Comparison of ENCODE assay signal across 8 cellular contexts in the genomic region with DNA sequence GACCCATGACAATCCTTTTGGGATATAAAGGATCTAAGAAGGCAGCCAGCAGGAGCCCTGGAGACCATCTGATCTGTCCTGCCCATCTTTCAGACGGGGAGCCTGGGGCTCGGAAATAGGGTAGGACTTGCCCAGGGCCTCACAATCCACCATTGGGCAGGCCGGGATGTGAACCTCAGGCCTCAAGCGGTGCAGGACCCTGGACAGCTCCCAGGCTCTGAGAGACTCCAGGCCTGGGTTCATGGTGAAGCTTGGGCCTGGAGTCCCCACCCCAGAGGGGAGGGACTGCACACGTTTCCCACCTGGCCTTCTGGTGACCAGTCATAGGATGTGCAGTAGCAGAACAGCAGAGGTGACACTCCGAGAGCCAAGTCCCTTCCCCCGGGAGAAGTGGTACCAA. TPM values are rescaled to one million over a fixed set of nuclear protein-coding genes. Genes with fewer than 3 reads are reported as not detected.
A peak's percentile ranks its signal among the peaks of the same experiment; 100 is the strongest.
DNase-seq lines count a peak whose midpoint lies in the region; ATAC-seq, FAIRE-seq and TF ChIP-seq lines count a peak whose summit lies in the region.

No MANE protein-coding gene starts in this region.

- H3K9me2 ChIP-seq in GM23248 (ENCODE audit: insufficient read depth): no peaks in the 10 kb centered on the region

- H3K4me1 Mint-ChIP-seq in neural crest cell: no peaks in the 10 kb centered on the region

- peaks cover 34% of the 10 kb centered on the region for H3K27me3 Mint-ChIP-seq in neural crest cell (ENCODE audit: low read depth)

- H3K27ac ChIP-seq in GM23248 (no peak overlapping the region), brain microvascular endothelial cell (no peak overlapping the region), small intestine (ENCODE audit: low read depth in 1 of 2, low read length in 1 of 2) (no peak overlapping the region)

- FAIRE-seq in small intestine (lab: Jason Lieb, UNC): no peak

- no peak overlapping the region for H3K4me3 Mint-ChIP-seq in neural crest cell

- in situ Hi-C loops in GM23248 (cut with MboI): no loop called here
- in situ Hi-C loops in brain microvascular endothelial cell (cut with HindIII; ENCODE audit: low pct_ligation_motif_present, low sequenced_read_pairs): no loop called here

- TF ChIP-seq CTCF in NB4 (IDR thresholded peaks at IDR 0.05; ENCODE audit: low read depth, low read length) (no peak), brain microvascular endothelial cell (IDR thresholded peaks at IDR 0.05; ENCODE audit: low read depth, low read length, missing control alignments) (no peak), neural crest cell (conservative IDR thresholded peaks at IDR 0.05) (no peak)

- H3K36me3 Mint-ChIP-seq in neural crest cell (ENCODE audit: low read depth): no peaks in the 10 kb centered on the region

- TF ChIP-seq POLR2A in NB4 (IDR thresholded peaks at IDR 0.05; ENCODE audit: extremely low read depth, insufficient read length): no peak

- H3K4me3 ChIP-seq in GM23248: no peak overlapping the region
- H3K4me3 ChIP-seq in NB4 (ENCODE audit: low read depth, low read length): no peak overlapping the region
- no peak overlapping the region for H3K4me3 ChIP-seq in brain microvascular endothelial cell (ENCODE audit: low read depth, low read length)
- H3K4me3 ChIP-seq in small intestine (ENCODE audit: low read depth in 1 of 2, low read length in 2 of 2): no peak overlapping the region

- no peaks in the 10 kb centered on the region for H3K4me1 ChIP-seq in GM23248 (ENCODE audit: insufficient read depth)
- no peaks in the 10 kb centered on the region for H3K4me1 ChIP-seq in small intestine (ENCODE audit: control insufficient read depth in 2 of 2, insufficient read depth in 1 of 2, low read depth in 1 of 2, low read length in 1 of 2)

- no peaks in the 10 kb centered on the region for H4K20me1 ChIP-seq in GM23248 (ENCODE audit: insufficient read depth)

- H3K9ac ChIP-seq in GM23248: no peak overlapping the region

- no peaks in the 10 kb centered on the region for H3K36me3 ChIP-seq in GM23248 (ENCODE audit: low read depth)
- no peaks in the 10 kb centered on the region for H3K36me3 ChIP-seq in brain microvascular endothelial cell (replicated peaks)
- no peaks in the 10 kb centered on the region for H3K36me3 ChIP-seq in small intestine (ENCODE audit: control insufficient read depth in 2 of 2, insufficient read depth in 2 of 2, low read length in 2 of 2)

- no peaks in the 10 kb centered on the region for H3K79me2 ChIP-seq in GM23248 (ENCODE audit: insufficient read depth)

- H2AFZ ChIP-seq in GM23248: no peak overlapping the region

- H3K27me3 ChIP-seq in GM23248 (replicated peaks; ENCODE audit: insufficient read depth) (peaks cover 27% of the 10 kb centered on the region), brain microvascular endothelial cell (replicated peaks) (no peaks in the 10 kb centered on the region), small intestine (ENCODE audit: control insufficient read depth in 2 of 2, insufficient read depth in 2 of 2, low read length in 2 of 2) (no peaks in the 10 kb centered on the region)

- H3F3A ChIP-seq in GM23248 (ENCODE audit: insufficient read depth): no peaks in the 10 kb centered on the region

- H3K27ac Mint-ChIP-seq in neural crest cell (ENCODE audit: unreplicated experiment): no peak overlapping the region

- peak; percentile 62 for DNase-seq in GM23248
- DNase-seq in NB4 (ENCODE audit: low read depth): peak; percentile 61
- DNase-seq in brain microvascular endothelial cell: peak; percentile 25
- DNase-seq in neural crest cell (ENCODE audit: low read depth, low spot score): peak; percentile 61
- DNase-seq in small intestine: no peak
- DNase-seq in HPDE6-E6E7 (ENCODE audit: extremely low spot score): no peak

- H3K9me3 ChIP-seq in GM23248 (ENCODE audit: low read depth): no peaks in the 10 kb centered on the region
- H3K9me3 ChIP-seq in small intestine (ENCODE audit: control insufficient read depth, low read depth): no peaks in the 10 kb centered on the region

- 11 to 14% methylated on average over 7 of the region's 7 CpGs for whole genome bisulfite sequencing in GM23248 (ENCODE audit: low coverage in 1 of 2, low lambda C conversion rate in 2 of 2, missing lambda C conversion rate in 2 of 2), 2 experiments
- WGBS in small intestine, 3 donors: 17 to 26% (median 17%) methylated on average over 7 of the region's 7 CpGs

- ATAC-seq in HG02798 (IDR thresholded peaks at IDR 0.05; ENCODE audit: poor library complexity, unreplicated experiment) (no peak), HG02588 (IDR thresholded peaks at IDR 0.05; ENCODE audit: unreplicated experiment) (no peak)

- H3K9me3 Mint-ChIP-seq in neural crest cell: no peaks in the 10 kb centered on the region

- H3K4me2 ChIP-seq in GM23248 (ENCODE audit: unreplicated experiment): no peak overlapping the region

RNA-seq across cellular contexts. Expression of a gene that starts 36.6 kb away (rescaled TPM):
- total RNA-seq in GM23248 (2014; rRNA removed; shearing (Covaris generic)): 21.1 and 24.1 TPM in 2 replicates
- polyA plus RNA-seq in GM23248 (2016; fragmentation: Nextera tagmentation; extraction: Ambion mirVana) (3.3 and 3.4 TPM in 2 replicates), small intestine (10 to 100 TPM; 15.4 to 24.6 (median 17.9) TPM)
- total RNA-seq in neural crest cell: 66.2 and 68.1 TPM in 2 replicates

Comparison
In these comparisons a context has a peak if more than half of its experiments do, and no peak if none do; other contexts are left out.
1. DNase-seq: peak in GM23248 (single experiment), NB4 (single experiment), brain microvascular endothelial cell (single experiment) and neural crest cell (single experiment); none in small intestine (single experiment) and HPDE6-E6E7 (single experiment).